In the genomic region with DNA sequence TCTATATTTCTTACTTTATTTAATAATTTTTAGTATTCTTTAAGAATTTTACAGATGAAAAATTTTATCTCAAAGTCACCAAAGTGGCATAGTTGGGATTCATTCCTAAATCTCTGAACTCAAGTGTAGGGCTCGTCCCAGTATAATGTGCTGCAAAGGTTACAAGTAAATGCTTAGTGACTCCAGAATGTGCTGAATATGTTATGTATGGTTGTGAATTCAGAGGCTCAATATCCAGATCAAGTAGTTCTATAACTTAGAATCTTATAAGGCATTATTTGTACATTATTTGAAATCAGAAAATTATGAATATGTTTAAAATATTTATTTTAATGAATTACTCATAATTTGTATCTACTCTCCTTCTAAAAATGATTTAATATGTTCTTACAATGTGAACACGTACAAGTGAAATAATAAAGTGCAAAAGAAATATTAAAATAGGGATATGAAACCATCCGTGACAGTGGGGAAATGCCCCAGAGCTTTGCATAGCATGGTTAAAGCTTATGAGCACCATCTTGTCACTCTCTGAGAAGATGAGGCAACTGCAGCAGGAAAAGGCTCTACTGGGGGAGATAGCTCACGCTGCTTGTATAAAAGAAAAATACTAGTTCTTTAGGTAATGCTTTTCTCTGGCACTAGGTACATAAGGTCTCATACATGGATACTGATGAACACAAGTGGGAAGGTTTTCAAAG, we compare ENCODE assay signal across 12 cellular contexts.
DNase-seq lines count a peak whose midpoint lies in the region; ATAC-seq and TF ChIP-seq lines count a peak whose summit lies in the region.
"Had no signal": no experiment of that assay in that cellular context is flagged by ENCODE, and none has a peak within 500 bp of the region (broad histone marks: within the 10 kb centered on the region; RNA-seq: fewer than 3 reads in every experiment).

No MANE protein-coding gene starts in this region.

- BruUV-seq in Caco-2 (replicated peaks; lab: Mats Ljungman, UMichigan): no TSS peak

- H3K36me3 Mint-ChIP-seq in IgD-negative memory B cell (peaks cover 2% of the 10 kb centered on the region), Caco-2 (ENCODE audit: insufficient read depth, unreplicated experiment) (no peaks in the 10 kb centered on the region)
- H3K36me3 Mint-ChIP-seq: mesothelial cell of epicardium had no signal

- H3K27me3 ChIP-seq in thoracic aorta (replicated peaks; ENCODE audit: insufficient read depth) (no peaks in the 10 kb centered on the region), Caco-2 (replicated peaks; ENCODE audit: control insufficient read depth, insufficient read depth, low read length) (no peaks in the 10 kb centered on the region), vagina (no peaks in the 10 kb centered on the region)

- peak overlapping the region; percentile 80 to 90 for H3K27ac ChIP-seq in thoracic aorta
- no peak overlapping the region for H3K27ac ChIP-seq in vagina

- H3K9me3 Mint-ChIP-seq in IgD-negative memory B cell (no peaks in the 10 kb centered on the region), Caco-2 (ENCODE audit: unreplicated experiment) (no peaks in the 10 kb centered on the region)
- H3K9me3 Mint-ChIP-seq: mesothelial cell of epicardium had no signal

- H3K9me3 ChIP-seq in thoracic aorta: no peaks in the 10 kb centered on the region
- no peaks in the 10 kb centered on the region for H3K9me3 ChIP-seq in Caco-2
- no peaks in the 10 kb centered on the region for H3K9me3 ChIP-seq in vagina

- H3K27me3 Mint-ChIP-seq in IgD-negative memory B cell (peaks cover 1% of the 10 kb centered on the region), Caco-2 (ENCODE audit: insufficient read depth, unreplicated experiment) (no peaks in the 10 kb centered on the region)

- H3K4me1 Mint-ChIP-seq in IgD-negative memory B cell (peaks cover 15 to 16% (median 16%) of the 10 kb centered on the region in 3 donors), Caco-2 (ENCODE audit: low read depth, unreplicated experiment) (peaks cover 24% of the 10 kb centered on the region)

- POLR2A ChIA-PET in Caco-2 (lab: Charles Lee): interaction anchor here (0.5 kb wide), 1 partner anchor 257 kb away, joined by 5 read pairs; no protein-coding TSS in a partner anchor

- no peak overlapping the region for H3K4me3 ChIP-seq in thoracic aorta
- H3K4me3 ChIP-seq in Caco-2 (ENCODE audit: low read depth, low read length): no peak overlapping the region
- no peak overlapping the region for H3K4me3 ChIP-seq in vagina

- DNase-seq in thoracic aorta (ENCODE audit: low spot score): no peak
- no peak for DNase-seq in Caco-2
- no peak for DNase-seq in NCI-H748 treated with DMSO at 0.1 percent for 48 hours (lab: John Stamatoyannopoulos, UW)
- no peak for DNase-seq in erythroblast (lab: John Stamatoyannopoulos, UW)
- DNase-seq in vagina (ENCODE audit: extremely low spot score in 2 of 2): no peak
- DNase-seq: amygdala; effector memory CD4-positive, alpha-beta T cell; NCI-H1092 had no signal

- H3K4me1 ChIP-seq in thoracic aorta (ENCODE audit: control insufficient read depth in 1 of 2, low read depth in 2 of 2): peaks cover 5 to 54% of the 10 kb centered on the region in 2 donors
- peaks cover 28% of the 10 kb centered on the region for H3K4me1 ChIP-seq in Caco-2
- peaks cover 14% of the 10 kb centered on the region for H3K4me1 ChIP-seq in vagina

- TF ChIP-seq CTCF in thoracic aorta (IDR thresholded peaks at IDR 0.05) (no peak), Caco-2 (IDR thresholded peaks at IDR 0.05; ENCODE audit: insufficient read depth in 1 of 2, low read depth in 1 of 2, low read length in 1 of 2, severe bottlenecking in 1 of 2, unreplicated experiment in 1 of 2) (no peak), vagina (IDR thresholded peaks at IDR 0.05) (no peak)

- TF ChIP-seq POLR2A in erythroblast (IDR thresholded peaks at IDR 0.05; ENCODE audit: low read length) (no peak), vagina (IDR thresholded peaks at IDR 0.05) (no peak)

- intact Hi-C loops in Caco-2 (cut with micrococcal nuclease; ENCODE audit: unreplicated experiment): no loop called here
- intact Hi-C loops in vagina (cut with DNase I): no loop called here

- peak overlapping the region in 3 of 4 donors; percentile 4 to 84 (median 63) for H3K4me3 Mint-ChIP-seq in IgD-negative memory B cell
- no peak overlapping the region for H3K4me3 Mint-ChIP-seq in Caco-2 (ENCODE audit: unreplicated experiment)
- H3K4me3 Mint-ChIP-seq: mesothelial cell of epicardium had no signal

- peak; percentile 84 for ATAC-seq in GM18909 (IDR thresholded peaks at IDR 0.05; ENCODE audit: poor library complexity, unreplicated experiment)
- ATAC-seq in HG02840 (IDR thresholded peaks at IDR 0.05; ENCODE audit: low FRiP score, unreplicated experiment): peak; percentile 59
- ATAC-seq in thoracic aorta (ENCODE audit: insufficient number of reproducible peaks, low FRiP score, low read depth): no peak

- CTCF ChIA-PET in Caco-2 (lab: Charles Lee): no interaction called here

- H3K27ac Mint-ChIP-seq in IgD-negative memory B cell (peak overlapping the region in 2 of 3 donors; percentile 1 to 8), Caco-2 (ENCODE audit: unreplicated experiment) (no peak overlapping the region)
- H3K27ac Mint-ChIP-seq: mesothelial cell of epicardium had no signal

- no peaks in the 10 kb centered on the region for H3K36me3 ChIP-seq in thoracic aorta
- no peaks in the 10 kb centered on the region for H3K36me3 ChIP-seq in Caco-2 (ENCODE audit: control insufficient read depth, insufficient read depth, low read length)
- H3K36me3 ChIP-seq in vagina: no peaks in the 10 kb centered on the region
